9 cellular contexts compared by ENCODE assay signal in genomic region chr2:43898134-43898957, GRCh38. TPM values are rescaled to one million over a fixed set of nuclear protein-coding genes. Genes with fewer than 3 reads are reported as not detected.
A peak's percentile ranks its signal among the peaks of the same experiment; 100 is the strongest.
DNase-seq lines count a peak whose midpoint lies in the region; TF ChIP-seq lines count a peak whose summit lies in the region.
"Had no signal": no experiment of that assay in that cellular context is flagged by ENCODE, and none has a peak within 500 bp of the region (broad histone marks: within the 10 kb centered on the region; RNA-seq: fewer than 3 reads in every experiment).

No MANE protein-coding gene starts in this region.

- peak; percentile 23 for DNase-seq in NCI-H2171 (lab: John Stamatoyannopoulos, UW)
- DNase-seq in erythroblast (lab: John Stamatoyannopoulos, UW) = peak; percentile 22 to 43
- DNase-seq in prostate gland (ENCODE audit: low spot score) = peak; percentile 62
- no peak for DNase-seq in stimulated activated CD4-positive, alpha-beta T cell treated with anti-CD3 and anti-CD28 coated beads, Interleukin-1b, Interleukin-23, amount 100 ng/mL, for 48 hours
- no peak for DNase-seq in stimulated activated naive CD4-positive, alpha-beta T cell treated with Interleukin-2 at 50 U/mL for 16 hours (lab: John Stamatoyannopoulos, UW)
- no peak for DNase-seq in activated effector memory CD4-positive, alpha-beta T cell treated with Interleukin-2 at 50 U/mL for 16 hours
- DNase-seq: activated T-cell treated with anti-CD3 and anti-CD28 coated beads, Interleukin-2, amount 50 U/mL, for 48 hours had no signal

- POLR2A ChIA-PET in HEK293 (lab: Yijun Ruan, JAX) = no interaction called here

- WGBS in prostate gland = 44% methylated on average over 14 of the region's 14 CpGs

- H3K4me3 ChIP-seq in HEK293 (ENCODE audit: low read depth, low read length) (no peak overlapping the region), prostate gland (no peak overlapping the region)

- TF ChIP-seq CTCF in HEK293 (tag by site-specific recombination; IDR thresholded peaks at IDR 0.05) = peak; percentile 61
- peak in 3 of 4 experiments; percentile 27 to 40 (median 36) for TF ChIP-seq CTCF in prostate gland (IDR thresholded peaks at IDR 0.05)

- TF ChIP-seq POLR2A in erythroblast (IDR thresholded peaks at IDR 0.05; ENCODE audit: low read length) = no peak
- no peak for TF ChIP-seq POLR2A in prostate gland (IDR thresholded peaks at IDR 0.05)

- CTCF ChIA-PET in HEK293 (lab: Yijun Ruan, JAX) = interaction anchor here (0.5 kb wide), 1 partner anchor 155 kb away, joined by 3 read pairs; no protein-coding TSS in a partner anchor

- H3K4me1 ChIP-seq in HEK293 (ENCODE audit: control insufficient read depth, insufficient read depth, low read length) (peaks cover 20% of the 10 kb centered on the region; the same call in 1 of the 2 replicates), prostate gland (replicated peaks) (peaks cover 3% of the 10 kb centered on the region)

- H3K9me3 ChIP-seq in HEK293 (ENCODE audit: control insufficient read depth, insufficient read depth, low read depth, low read length) (no peaks in the 10 kb centered on the region), prostate gland (no peaks in the 10 kb centered on the region)

- no peaks in the 10 kb centered on the region for H3K27me3 ChIP-seq in prostate gland (replicated peaks; ENCODE audit: insufficient read depth)

- intact Hi-C loops in prostate gland (cut with DNase I) = no loop called here

- H3K36me3 ChIP-seq in HEK293 (ENCODE audit: control insufficient read depth in 2 of 2, insufficient read depth in 1 of 2, low read length in 2 of 2) = peaks cover 23 to 72% of the 10 kb centered on the region in 2 experiments
- peaks cover 0 to 4% of the 10 kb centered on the region in 2 donors for H3K36me3 ChIP-seq in prostate gland

- H3K27ac ChIP-seq in HEK293 (ENCODE audit: extremely low read depth, low read depth, low read length) (no peak overlapping the region), prostate gland (peak overlapping the region in 1 of 2 donors; percentile 53)

TF ChIP-seq in HEK293, 187 proteins besides CTCF, POLR2A, EP300 and RAD21 (continues in another document):
- TF ChIP-seq ZNF843 (tag by site-specific recombination; IDR thresholded peaks at IDR 0.05) (peak; percentile 87), ZNF639 (tag by site-specific recombination; IDR thresholded peaks at IDR 0.05) (no peak), ZBTB8A (tag by site-specific recombination; IDR thresholded peaks at IDR 0.05) (peak; percentile 44; the same call in 1 of the 2 replicates), ZFHX2 (tag by site-specific recombination; conservative IDR thresholded peaks at IDR 0.05) (0 out of 2 replicates have a peak, but pooled peaks have one; percentile 26), ZNF416 (tag by site-specific recombination; IDR thresholded peaks at IDR 0.05) (no peak), ZNF624 (tag by site-specific recombination; IDR thresholded peaks at IDR 0.05) (no peak), ZNF677 (tag by site-specific recombination; IDR thresholded peaks at IDR 0.05) (no peak), IKZF3 (tag by site-specific recombination; IDR thresholded peaks at IDR 0.05) (peak; percentile 78), ZNF214 (tag by site-specific recombination; IDR thresholded peaks at IDR 0.05; ENCODE audit: borderline replicate concordance) (no peak), HIC1 (tag by site-specific recombination; IDR thresholded peaks at IDR 0.05) (peak; percentile 58; the same call in 1 of the 2 replicates), ZNF223 (tag by site-specific recombination; IDR thresholded peaks at IDR 0.05) (no peak), ZIC2 (tag by site-specific recombination; IDR thresholded peaks at IDR 0.05) (peak; percentile 98), ZNF580 (tag by site-specific recombination; IDR thresholded peaks at IDR 0.05) (0 out of 2 replicates have a peak, but pooled peaks have one; percentile 29), PRDM2 (tag by site-specific recombination; IDR thresholded peaks at IDR 0.05; ENCODE audit: borderline replicate concordance) (no peak), ZSCAN30 (tag by site-specific recombination; IDR thresholded peaks at IDR 0.05) (peak; percentile 76)

RNA-seq across cellular contexts. Expression of gene ABCG8, which starts 59.6 kb away (rescaled TPM):
- total RNA-seq in prostate gland = under 1 TPM in 1 of 2 donors, not detected in 1; 0.57 TPM
- total RNA-seq: RPMI7951 had no signal

RNA-seq across cellular contexts. Expression of gene ABCG5, which starts 59.7 kb away (rescaled TPM):
- not detected for total RNA-seq in prostate gland
- total RNA-seq: RPMI7951 had no signal

Comparison
In these comparisons a context has a peak if more than half of its experiments do, and no peak if none do; other contexts are left out.
1. DNase-seq: peak in NCI-H2171 (single experiment), erythroblast (2 of 2) and prostate gland (single experiment); none in stimulated activated CD4-positive, alpha-beta T cell treated with anti-CD3 and anti-CD28 coated beads, Interleukin-1b, Interleukin-23, amount 100 ng/mL, for 48 hours (single experiment), stimulated activated naive CD4-positive, alpha-beta T cell treated with Interleukin-2 at 50 U/mL for 16 hours (single experiment) and activated effector memory CD4-positive, alpha-beta T cell treated with Interleukin-2 at 50 U/mL for 16 hours (single experiment).